23 cellular contexts compared by ENCODE assay signal in the genomic region with DNA sequence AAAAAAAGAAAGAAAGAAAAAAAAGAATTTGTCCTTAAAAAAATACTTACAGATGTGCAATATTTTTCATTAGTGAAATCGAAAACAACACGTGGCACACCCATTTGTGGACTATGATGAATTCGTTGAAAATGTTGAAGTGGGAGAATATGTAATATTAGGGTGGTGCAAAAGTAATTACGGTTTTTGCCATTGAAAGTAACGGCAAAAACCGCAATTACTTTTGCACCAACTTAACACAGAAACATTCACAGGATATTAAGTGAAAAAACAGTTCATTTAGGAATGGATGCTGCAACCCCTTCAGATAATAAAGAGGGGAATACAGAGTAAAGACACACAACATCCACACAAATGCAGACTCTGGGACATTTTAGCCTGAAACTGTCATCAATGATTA.
"Had no signal": no experiment of that assay in that cellular context is flagged by ENCODE, and none has a peak within 500 bp of the region (broad histone marks: within the 10 kb centered on the region; RNA-seq: fewer than 3 reads in every experiment).

No MANE protein-coding gene starts in this region.

- DNase-seq: Karpas-422; KG1; MM.1S; NCI-H1048; NCI-H1105; NCI-H1436 treated with DMSO at 0.1 percent for 48 hours; NCI-H1694; NCI-H187 treated with DMSO at 0.1 percent for 48 hours; NCI-H2029 treated with DMSO at 0.1 percent for 48 hours; NCI-H2171; NCI-H226; NCI-H446; NCI-H510A; NCI-H524 treated with DMSO at 0.1 percent for 48 hours; NCI-H82; NK-92 treated with Interleukin-12 subunit alpha and Interleukin-12 subunit beta, amount 100 ng/mL, for 24 hours; SHP77 treated with DMSO at 0.1 percent for 48 hours; T-helper 1 cell; T-helper 17 cell had no signal

- H3K36me3 ChIP-seq: SJCRH30 had no signal

- H3K4me1 ChIP-seq: SJCRH30 had no signal

- ATAC-seq: SK-N-SH treated with all-trans-retinoic acid at 6 μM for 48 hours, T-helper 17 cell had no signal

- H3K27ac ChIP-seq: RWPE1, SJCRH30 had no signal

- FAIRE-seq: RCC 7860 had no signal

- H3K27me3 ChIP-seq: SJCRH30 had no signal

- H3K4me3 ChIP-seq: SJCRH30 had no signal

- H3K9me3 ChIP-seq: SJCRH30 had no signal
